ENCODE assay signal across 9 cellular contexts in genomic region chr11:12088047-12088481, GRCh38. TPM values are rescaled to one million over a fixed set of nuclear protein-coding genes. Genes with fewer than 3 reads are reported as not detected.
DNase-seq lines count a peak whose midpoint lies in the region; ATAC-seq and TF ChIP-seq lines count a peak whose summit lies in the region.
"Had no signal": no experiment of that assay in that cellular context is flagged by ENCODE, and none has a peak within 500 bp of the region (broad histone marks: within the 10 kb centered on the region; RNA-seq: fewer than 3 reads in every experiment).

No MANE protein-coding gene starts in this region.

- no peaks in the 10 kb centered on the region for H3K27me3 ChIP-seq in skeletal muscle satellite cell (ENCODE audit: control insufficient read depth, insufficient read depth, low read length)
- no peaks in the 10 kb centered on the region for H3K27me3 ChIP-seq in H9 (ENCODE audit: insufficient read depth, low read length)

- no peak overlapping the region for H3K14ac ChIP-seq in H9 (ENCODE audit: insufficient read depth, low read length)

- H4K8ac ChIP-seq in H9 (replicated peaks; ENCODE audit: insufficient read length, low read depth, low read length): no peak overlapping the region

- no peak overlapping the region for H2BK5ac ChIP-seq in H9 (ENCODE audit: insufficient read length, low read length)

- H3K4me1 ChIP-seq in skeletal muscle satellite cell (ENCODE audit: control insufficient read depth, insufficient read depth, low read length) (peaks cover 76% of the 10 kb centered on the region), H9 (ENCODE audit: insufficient read depth, low read length) (no peaks in the 10 kb centered on the region)

- no peak overlapping the region for H4K5ac ChIP-seq in H9 (ENCODE audit: insufficient read length, low read depth, low read length)

- H3K27me3 Mint-ChIP-seq in T-helper 17 cell (no peaks in the 10 kb centered on the region), H9 (ENCODE audit: low read depth) (peaks cover 9% of the 10 kb centered on the region)

- H3K9ac ChIP-seq in skeletal muscle satellite cell (ENCODE audit: low read depth, low read length) (peak overlapping the region; percentile 93), H9 (ENCODE audit: extremely low read depth, insufficient read length, low read length) (no peak overlapping the region)

- no peaks in the 10 kb centered on the region for H3K36me3 ChIP-seq in skeletal muscle satellite cell (ENCODE audit: insufficient read depth, low read length)

- H3K4ac ChIP-seq in H9 (ENCODE audit: low read depth, low read length): no peak overlapping the region

- peak; percentile 41 for ATAC-seq in T-helper 17 cell

- H3K4me2 ChIP-seq in skeletal muscle satellite cell (ENCODE audit: low read length) (peak overlapping the region; percentile 79), H9 (ENCODE audit: insufficient read depth, insufficient read length, low read length) (no peak overlapping the region)

- H3K23ac ChIP-seq in H9 (ENCODE audit: insufficient read length, low read depth, low read length): no peak overlapping the region

- no peaks in the 10 kb centered on the region for H4K20me1 ChIP-seq in H9 (ENCODE audit: control insufficient read depth, insufficient read depth, insufficient read length)

- DNase-seq in DMS 273 (lab: John Stamatoyannopoulos, UW; ENCODE audit: unreplicated experiment) (peak; percentile 23), DMS 273 treated with DMSO at 0.1 percent for 48 hours (lab: John Stamatoyannopoulos, UW) (no peak), T-helper 17 cell (no peak), fibroblast of pulmonary artery (ENCODE audit: low read depth) (peak; percentile 68), H9 (no peak), NCI-H1930 (lab: John Stamatoyannopoulos, UW) (no peak)
- DNase-seq in stimulated activated CD4-positive, alpha-beta T cell treated with anti-CD3 and anti-CD28 coated beads, Interleukin-1b, Interleukin-23, amount 100 ng/mL, for 48 hours: no peak
- DNase-seq: naive B cell had no signal

- no peaks in the 10 kb centered on the region for H3K79me2 ChIP-seq in H9 (ENCODE audit: insufficient read depth, low read length)

- H3K36me3 Mint-ChIP-seq in T-helper 17 cell (ENCODE audit: low read depth) (no peaks in the 10 kb centered on the region), H9 (ENCODE audit: insufficient read depth in 1 of 3, low read depth in 3 of 3) (no peaks in the 10 kb centered on the region)
- H3K36me3 Mint-ChIP-seq: naive B cell had no signal

- H2AK5ac ChIP-seq in H9 (ENCODE audit: insufficient read length, low read length): no peak overlapping the region

- H3K4me3 ChIP-seq in fibroblast of pulmonary artery (replicated peaks; ENCODE audit: low read depth, low read length) (no peak overlapping the region), skeletal muscle satellite cell (ENCODE audit: low read length) (no peak overlapping the region)

- H4K91ac ChIP-seq in H9 (ENCODE audit: insufficient read length, low read depth, low read length): no peak overlapping the region

- no peaks in the 10 kb centered on the region for H3K9me3 ChIP-seq in T-helper 17 cell (ENCODE audit: control insufficient read depth, low read length, poor library complexity, severe bottlenecking)
- H3K9me3 ChIP-seq in skeletal muscle satellite cell (replicated peaks; ENCODE audit: low read length): no peaks in the 10 kb centered on the region
- no peaks in the 10 kb centered on the region for H3K9me3 ChIP-seq in H9 (ENCODE audit: control insufficient read depth, low read depth, low read length)

- no peak overlapping the region for H2BK120ac ChIP-seq in H9 (ENCODE audit: low read depth, low read length, poor library complexity, severe bottlenecking)

- no peak overlapping the region for H2BK12ac ChIP-seq in H9 (ENCODE audit: insufficient read length, low read depth, low read length)

- no peak overlapping the region for H3K18ac ChIP-seq in H9 (ENCODE audit: insufficient read length, low read depth, low read length)

- no peaks in the 10 kb centered on the region for H3K9me3 Mint-ChIP-seq in H9

- WGBS in H9 (ENCODE audit: extremely low coverage, insufficient read length, low lambda C conversion rate): no CpG with 5 or more reads among the region's 7 CpGs

- H2BK15ac ChIP-seq in H9 (ENCODE audit: low read depth, low read length): no peak overlapping the region

- H3K79me1 ChIP-seq in H9 (ENCODE audit: insufficient read depth, low read depth, low read length, poor library complexity, severe bottlenecking): no peaks in the 10 kb centered on the region

- no peaks in the 10 kb centered on the region for H3K23me2 ChIP-seq in H9 (ENCODE audit: insufficient read length, low read depth, low read length, poor library complexity, severe bottlenecking)

- H3K4me1 Mint-ChIP-seq in T-helper 17 cell (peaks cover 51% of the 10 kb centered on the region), H9 (peaks cover 26 to 27% of the 10 kb centered on the region in 2 experiments)

- H3T11ph ChIP-seq in H9 (ENCODE audit: low read length): no peak overlapping the region

- H2BK20ac ChIP-seq in H9 (ENCODE audit: low read depth, low read length, poor library complexity, severe bottlenecking): no peak overlapping the region

- H2AFZ ChIP-seq in H9 (ENCODE audit: low read length): no peak overlapping the region

- no peak overlapping the region for H3K27ac ChIP-seq in H9 (ENCODE audit: insufficient read length, low read depth, low read length)

- H3K4me3 Mint-ChIP-seq in T-helper 17 cell (peak overlapping the region; percentile 86), H9 (no peak overlapping the region)

- H3K56ac ChIP-seq in H9 (ENCODE audit: insufficient read length, low read depth, low read length): no peak overlapping the region

- H3K27ac Mint-ChIP-seq in T-helper 17 cell: peak overlapping the region; percentile 85
- no peak overlapping the region; a peak in 1 of 7 replicates for H3K27ac Mint-ChIP-seq in H9

- TF ChIP-seq CTCF in fibroblast of pulmonary artery (IDR thresholded peaks at IDR 0.05; ENCODE audit: low read length, missing control alignments): peak; percentile 43
- TF ChIP-seq CTCF in H9 (conservative IDR thresholded peaks at IDR 0.05): no peak

RNA-seq across cellular contexts. Expression of gene MICAL2, which starts 22.3 kb away (rescaled TPM):
- 10 to 100 TPM; 52.0 to 66.9 TPM for total RNA-seq in T-helper 17 cell
- total RNA-seq in skeletal muscle satellite cell (2012; rRNA removed): 25.6 and 43.9 TPM in 2 replicates
- total RNA-seq in H9 (2021): 4.7 and 6.0 TPM in 2 replicates

Comparison
In these comparisons a context has a peak if more than half of its experiments do, and no peak if none do; other contexts are left out.
1. DNase-seq: peak in DMS 273 (single experiment) and fibroblast of pulmonary artery (single experiment); none in DMS 273 treated with DMSO at 0.1 percent for 48 hours (single experiment), T-helper 17 cell (0 of 3), H9 (single experiment), NCI-H1930 (0 of 2) and stimulated activated CD4-positive, alpha-beta T cell treated with anti-CD3 and anti-CD28 coated beads, Interleukin-1b, Interleukin-23, amount 100 ng/mL, for 48 hours (single experiment).